ENCODE assay signal across 1 cellular context in genomic region chr1:201721131-201722049, GRCh38.
A peak's percentile ranks its signal among the peaks of the same experiment; 100 is the strongest.
TF ChIP-seq lines count a peak whose summit lies in the region.

No MANE protein-coding gene starts in this region.

TF ChIP-seq in HEK293, 187 proteins besides CTCF, POLR2A, EP300 and RAD21 (continued from another document and continues in another):
- TF ChIP-seq ZBTB21 (tag by site-specific recombination; IDR thresholded peaks at IDR 0.05), result 0 out of 2 replicates have a peak, but pooled peaks have one; percentile 44
- TF ChIP-seq ZNF544 (tag by site-specific recombination; IDR thresholded peaks at IDR 0.05), result no peak
- no peak for TF ChIP-seq ZNF157 (tag by site-specific recombination; IDR thresholded peaks at IDR 0.05)
- peak; percentile 90 for TF ChIP-seq GLIS1 (tag by site-specific recombination; IDR thresholded peaks at IDR 0.05)
- TF ChIP-seq ZNF692 (tag by site-specific recombination; IDR thresholded peaks at IDR 0.05), result no peak
- TF ChIP-seq ZBTB1 (tag by site-specific recombination; IDR thresholded peaks at IDR 0.05), result peak; percentile 32; the same call in 1 of the 2 replicates
- TF ChIP-seq PBX3 (CRISPR knock-in tag; IDR thresholded peaks at IDR 0.05), result no peak
- no peak for TF ChIP-seq ZNF600 (tag by site-specific recombination; IDR thresholded peaks at IDR 0.05)
- TF ChIP-seq ZBTB44 (tag by site-specific recombination; IDR thresholded peaks at IDR 0.05), result peak; percentile 93
- TF ChIP-seq REPIN1 (tag by site-specific recombination; IDR thresholded peaks at IDR 0.05; ENCODE audit: low read depth), result no peak
- TF ChIP-seq ZNF324 (tag by site-specific recombination; IDR thresholded peaks at IDR 0.05), result peak; percentile 65; the same call in 1 of the 2 replicates
- peak; percentile 56; the same call in 1 of the 2 replicates for TF ChIP-seq ZNF146 (tag by site-specific recombination; IDR thresholded peaks at IDR 0.05)
- TF ChIP-seq MYNN (tag by site-specific recombination; IDR thresholded peaks at IDR 0.05; ENCODE audit: borderline replicate concordance), result no peak
- peak; percentile 88 for TF ChIP-seq MZF1 (tag by site-specific recombination; IDR thresholded peaks at IDR 0.05; ENCODE audit: borderline replicate concordance)
- TF ChIP-seq ZNF488 (tag by site-specific recombination; IDR thresholded peaks at IDR 0.05), result peak; percentile 94
- TF ChIP-seq ZNF426 (tag by site-specific recombination; IDR thresholded peaks at IDR 0.05), result no peak
- peak; percentile 91 for TF ChIP-seq OVOL3 (tag by site-specific recombination; IDR thresholded peaks at IDR 0.05)
- TF ChIP-seq ZNF202 (tag by site-specific recombination; IDR thresholded peaks at IDR 0.05; ENCODE audit: borderline replicate concordance), result no peak
- peak; percentile 97 for TF ChIP-seq KLF17 (tag by site-specific recombination; IDR thresholded peaks at IDR 0.05)
- peak; percentile 91 for TF ChIP-seq TSHZ1 (tag by site-specific recombination; IDR thresholded peaks at IDR 0.05; ENCODE audit: borderline replicate concordance)
- peak; percentile 52 for TF ChIP-seq ZNF394 (tag by site-specific recombination; IDR thresholded peaks at IDR 0.05; ENCODE audit: borderline replicate concordance)
- TF ChIP-seq RBAK (tag by site-specific recombination; IDR thresholded peaks at IDR 0.05), result no peak
- no peak for TF ChIP-seq ZNF174 (tag by site-specific recombination; IDR thresholded peaks at IDR 0.05)
- no peak for TF ChIP-seq ZNF514 (tag by site-specific recombination; IDR thresholded peaks at IDR 0.05)
- no peak for TF ChIP-seq ZNF112 (tag by site-specific recombination; IDR thresholded peaks at IDR 0.05)
- TF ChIP-seq ZNF302 (tag by site-specific recombination; IDR thresholded peaks at IDR 0.05; ENCODE audit: low read depth), result no peak
- no peak; the same call in 1 of the 2 replicates for TF ChIP-seq ZBTB49 (tag by site-specific recombination; IDR thresholded peaks at IDR 0.05; ENCODE audit: low read depth)
- peak; percentile 91 for TF ChIP-seq ZSCAN30 (tag by site-specific recombination; IDR thresholded peaks at IDR 0.05)
- peak; percentile 85; the same call in 1 of the 2 replicates for TF ChIP-seq ZNF121 (tag by site-specific recombination; IDR thresholded peaks at IDR 0.05)
- peak; percentile 80 for TF ChIP-seq TCF7L2 (IDR thresholded peaks at IDR 0.05; ENCODE audit: borderline replicate concordance, low read depth, low read length)
- no peak for TF ChIP-seq ZNF391 (tag by site-specific recombination; IDR thresholded peaks at IDR 0.05; ENCODE audit: borderline replicate concordance, low read depth)
- peak; percentile 77 for TF ChIP-seq PATZ1 (tag by site-specific recombination; IDR thresholded peaks at IDR 0.05)
- peak; percentile 100 for TF ChIP-seq SP7 (tag by site-specific recombination; IDR thresholded peaks at IDR 0.05)
- no peak for TF ChIP-seq KLF9 (tag by site-specific recombination; IDR thresholded peaks at IDR 0.05; ENCODE audit: low read depth)
- TF ChIP-seq ZNF433 (tag by site-specific recombination; IDR thresholded peaks at IDR 0.05; ENCODE audit: low read depth), result no peak
- TF ChIP-seq GLI2 (tag by site-specific recombination; IDR thresholded peaks at IDR 0.05; ENCODE audit: borderline replicate concordance, low read depth), result peak; percentile 99
- TF ChIP-seq ZNF596 (tag by site-specific recombination; IDR thresholded peaks at IDR 0.05), result peak; percentile 75
- peak; percentile 94 for TF ChIP-seq PRDM4 (tag by site-specific recombination; IDR thresholded peaks at IDR 0.05)
- TF ChIP-seq ZNF398 (tag by site-specific recombination; IDR thresholded peaks at IDR 0.05), result peak; percentile 86
- TF ChIP-seq ZNF76 (tag by site-specific recombination; IDR thresholded peaks at IDR 0.05; ENCODE audit: borderline replicate concordance, low read depth), result 0 out of 2 replicates have a peak, but pooled peaks have one; percentile 15
- TF ChIP-seq KLF7 (tag by site-specific recombination; IDR thresholded peaks at IDR 0.05; ENCODE audit: borderline replicate concordance), result 0 out of 2 replicates have a peak, but pooled peaks have one; percentile 84
- TF ChIP-seq ZNF423 (tag by site-specific recombination; IDR thresholded peaks at IDR 0.05), result peak; percentile 73
- peak; percentile 97 for TF ChIP-seq ZNF24 (tag by site-specific recombination; IDR thresholded peaks at IDR 0.05)
- no peak for TF ChIP-seq ZNF768 (tag by site-specific recombination; IDR thresholded peaks at IDR 0.05)
- TF ChIP-seq PRDM1 (tag by site-specific recombination; IDR thresholded peaks at IDR 0.05), result peak; percentile 86
